ENCODE assay signal across 8 cellular contexts in genomic region chr6:33118525-33119123, GRCh38. TPM values are rescaled to one million over a fixed set of nuclear protein-coding genes. Genes with fewer than 3 reads are reported as not detected.
DNase-seq lines count a peak whose midpoint lies in the region; ATAC-seq and TF ChIP-seq lines count a peak whose summit lies in the region.

No MANE protein-coding gene starts in this region.

- no TSS peak for BruUV-seq in Caco-2 (replicated peaks; lab: Mats Ljungman, UMichigan)

- no peak overlapping the region for H3K4me3 Mint-ChIP-seq in Caco-2 (ENCODE audit: unreplicated experiment)

- H3K27ac ChIP-seq in HL-60 (replicated peaks) (no peak overlapping the region), liver (ENCODE audit: low read depth in 1 of 2, low read length in 2 of 2) (no peak overlapping the region)

- peaks cover 12% of the 10 kb centered on the region for H3K4me1 Mint-ChIP-seq in Caco-2 (ENCODE audit: low read depth, unreplicated experiment)

- ATAC-seq in GM18858 (IDR thresholded peaks at IDR 0.05; ENCODE audit: unreplicated experiment) (no peak), HG02981 (IDR thresholded peaks at IDR 0.05; ENCODE audit: unreplicated experiment) (no peak)

- H3K36me3 ChIP-seq in Caco-2 (ENCODE audit: control insufficient read depth, insufficient read depth, low read length) = no peaks in the 10 kb centered on the region
- H3K36me3 ChIP-seq in liver (ENCODE audit: control insufficient read depth in 4 of 4, insufficient read depth in 3 of 4, low read depth in 1 of 4, low read length in 3 of 4) = no peaks in the 10 kb centered on the region

- peak; percentile 79 to 87 for TF ChIP-seq RAD21 in liver (IDR thresholded peaks at IDR 0.05)

- H3K27me3 Mint-ChIP-seq in Caco-2 (ENCODE audit: insufficient read depth, unreplicated experiment) = peaks cover 19% of the 10 kb centered on the region

- H3K27ac Mint-ChIP-seq in Caco-2 (ENCODE audit: unreplicated experiment) = no peak overlapping the region

- DNase-seq in Caco-2 (peak in 1 of 2 experiments; percentile 54), HL-60 (ENCODE audit: low read depth in 1 of 2, low spot score in 1 of 2) (peak in 1 of 2 experiments; percentile 35), NCI-H82 (lab: John Stamatoyannopoulos, UW) (peak; percentile 74), cerebellar cortex (ENCODE audit: low spot score) (peak; percentile 84)
- no peak for DNase-seq in stimulated activated CD4-positive, alpha-beta T cell treated with anti-CD3 and anti-CD28 coated beads, Interleukin-12 subunit alpha, Interleukin-12 subunit beta, amount 100 ng/mL, for 4 hours

- CTCF ChIA-PET in Caco-2 (lab: Charles Lee) = interaction anchor here (1.6 kb wide), 1 partner anchor 131 kb away, joined by 3 read pairs; no protein-coding TSS in a partner anchor

- TF ChIP-seq CTCF in Caco-2 (IDR thresholded peaks at IDR 0.05; ENCODE audit: insufficient read depth in 1 of 2, low read depth in 1 of 2, low read length in 1 of 2, severe bottlenecking in 1 of 2, unreplicated experiment in 1 of 2) (peak; percentile 60 to 73), HL-60 (IDR thresholded peaks at IDR 0.05; ENCODE audit: insufficient read depth, low read length) (peak; percentile 34), liver (IDR thresholded peaks at IDR 0.05; ENCODE audit: low read depth, low read length, missing input control) (peak; percentile 81)

- H3K4me3 ChIP-seq in Caco-2 (ENCODE audit: low read depth, low read length) = no peak overlapping the region
- H3K4me3 ChIP-seq in HL-60 (replicated peaks; ENCODE audit: insufficient read depth, low read length) = no peak overlapping the region
- H3K4me3 ChIP-seq in liver (ENCODE audit: low read depth in 1 of 3, low read length in 3 of 3) = no peak overlapping the region

- peaks cover 1% of the 10 kb centered on the region for H3K27me3 ChIP-seq in Caco-2 (replicated peaks; ENCODE audit: control insufficient read depth, insufficient read depth, low read length)
- H3K27me3 ChIP-seq in HL-60 (ENCODE audit: insufficient read depth, poor library complexity, severe bottlenecking) = peaks cover 8% of the 10 kb centered on the region
- H3K27me3 ChIP-seq in liver (ENCODE audit: control insufficient read depth in 4 of 4, insufficient read depth in 4 of 4, low read length in 3 of 4) = peaks cover 0 to 19% (median 4%) of the 10 kb centered on the region in 4 donors

- peaks cover 6% of the 10 kb centered on the region; the same call in 1 of the 2 replicates for H3K4me1 ChIP-seq in Caco-2
- no peaks in the 10 kb centered on the region for H3K4me1 ChIP-seq in liver (ENCODE audit: control insufficient read depth in 4 of 4, insufficient read depth in 4 of 4, low read length in 3 of 4)

- peaks cover 9% of the 10 kb centered on the region for H3K9me3 ChIP-seq in Caco-2
- H3K9me3 ChIP-seq in liver (ENCODE audit: control insufficient read depth in 4 of 4, low read length in 3 of 4) = no peaks in the 10 kb centered on the region

- POLR2A ChIA-PET in Caco-2 (lab: Charles Lee) = no interaction called here

- H3K9me3 Mint-ChIP-seq in Caco-2 (ENCODE audit: unreplicated experiment) = peaks cover 13% of the 10 kb centered on the region

- peaks cover 1% of the 10 kb centered on the region for H3K36me3 Mint-ChIP-seq in Caco-2 (ENCODE audit: insufficient read depth, unreplicated experiment)

- intact Hi-C loops in Caco-2 (cut with micrococcal nuclease; ENCODE audit: unreplicated experiment) = loop anchor here (1.0 kb wide), 1 partner anchor 30 kb away; no protein-coding TSS in a partner anchor

- 0% methylated on average over 3 of the region's 3 CpGs for WGBS in liver

- H3K9ac ChIP-seq in liver (ENCODE audit: low read depth in 1 of 2, low read length in 2 of 2) = no peak overlapping the region

TF ChIP-seq in liver, 16 proteins besides CTCF, POLR2A, EP300 and RAD21:
- TF ChIP-seq FOXA1 (IDR thresholded peaks at IDR 0.05) = no peak
- TF ChIP-seq, protein P1, sequence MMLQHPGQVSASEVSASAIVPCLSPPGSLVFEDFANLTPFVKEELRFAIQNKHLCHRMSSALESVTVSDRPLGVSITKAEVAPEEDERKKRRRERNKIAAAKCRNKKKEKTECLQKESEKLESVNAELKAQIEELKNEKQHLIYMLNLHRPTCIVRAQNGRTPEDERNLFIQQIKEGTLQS (IDR thresholded peaks at IDR 0.05) = no peak
- TF ChIP-seq HNF4G (IDR thresholded peaks at IDR 0.05) = no peak
- TF ChIP-seq HNF4A (conservative IDR thresholded peaks at IDR 0.05) = no peak
- TF ChIP-seq FOXA2 (IDR thresholded peaks at IDR 0.05) = no peak
- no peak for TF ChIP-seq NR2F2 (IDR thresholded peaks at IDR 0.05)
- TF ChIP-seq SP1 (IDR thresholded peaks at IDR 0.05) = no peak
- no peak for TF ChIP-seq RXRA (IDR thresholded peaks at IDR 0.05)
- no peak for TF ChIP-seq JUND (IDR thresholded peaks at IDR 0.05)
- TF ChIP-seq MAX (IDR thresholded peaks at IDR 0.05) = no peak
- TF ChIP-seq ZBTB33 (IDR thresholded peaks at IDR 0.05) = no peak
- no peak for TF ChIP-seq REST (IDR thresholded peaks at IDR 0.05)
- no peak for TF ChIP-seq EGR1 (IDR thresholded peaks at IDR 0.05; ENCODE audit: low read depth in 2 of 2)
- TF ChIP-seq TAF1 (conservative IDR thresholded peaks at IDR 0.05) = no peak
- TF ChIP-seq YY1 (IDR thresholded peaks at IDR 0.05) = no peak
- no peak for TF ChIP-seq GABPA (IDR thresholded peaks at IDR 0.05 in 1 of 2, conservative IDR thresholded peaks at IDR 0.05 in 1 of 2)

RNA-seq across cellular contexts. Expression of gene HLA-DPB1, which starts 42.8 kb away (rescaled TPM):
- total RNA-seq in Caco-2 (2022) (not detected in 2 replicates), liver (10 to 100 TPM; 23.4 to 24.5 TPM)
- 10 to 100 TPM; 15.5 to 37.8 TPM for polyA plus RNA-seq in liver

RNA-seq across cellular contexts. Expression of gene HLA-DPA1, which starts 45.2 kb away (rescaled TPM):
- total RNA-seq in Caco-2 (2022) = not detected in 2 replicates
- 10 to 100 TPM; 27.3 to 31.2 TPM for total RNA-seq in liver
- polyA plus RNA-seq in liver = 10 to 100 TPM; 12.0 to 49.3 TPM

Comparison
In these comparisons a context has a peak if more than half of its experiments do, and no peak if none do; other contexts are left out.
1. RNA of gene HLA-DPB1, which starts 42.8 kb away (total RNA-seq): 23.4 to 24.5 TPM in liver; not detected in Caco-2; every median in the first group is over 10 times any median in the second.
2. RNA of gene HLA-DPA1, which starts 45.2 kb away (total RNA-seq): 27.3 to 31.2 TPM in liver; not detected in Caco-2; every median in the first group is over 10 times any median in the second.
3. Peak in every context shown above with its lines, with median percentiles within 50 percentile points of each other: CTCF ChIP-seq.